ENCODE assay signal across 8 cellular contexts in genomic region chr18:57802166-57802868, GRCh38. TPM values are rescaled to one million over a fixed set of nuclear protein-coding genes. Genes with fewer than 3 reads are reported as not detected.
DNase-seq lines count a peak whose midpoint lies in the region; ATAC-seq, FAIRE-seq and TF ChIP-seq lines count a peak whose summit lies in the region.

No MANE protein-coding gene starts in this region.

- no peaks in the 10 kb centered on the region for H3F3A ChIP-seq in Loucy (ENCODE audit: low read depth)

- H3K4me1 Mint-ChIP-seq in natural killer cell treated with Interleukin-12 subunit alpha and Interleukin-12 subunit beta and Interleukin-15 and Interleukin-18, amount 100 ng/mL, for 72 hours (ENCODE audit: low read depth in 2 of 2), result no peaks in the 10 kb centered on the region

- H4K20me1 ChIP-seq in Loucy (ENCODE audit: insufficient read depth, low read length, poor library complexity, severe bottlenecking), result no peaks in the 10 kb centered on the region

- no peak for TF ChIP-seq POLR2A in GM18505 (IDR thresholded peaks at IDR 0.05; ENCODE audit: borderline replicate concordance, extremely low read depth, insufficient read depth, insufficient read length)

- no peak for TF ChIP-seq CTCF in Loucy (conservative IDR thresholded peaks at IDR 0.05; ENCODE audit: low read length)

- DNase-seq in GM19239 (ENCODE audit: insufficient read length, low spot score) (peak; percentile 27), globus pallidus (ENCODE audit: low spot score) (no peak), medulla oblongata (ENCODE audit: extremely low spot score) (no peak)
- no peak for DNase-seq in natural killer cell treated with Interleukin-12 subunit alpha and Interleukin-12 subunit beta and Interleukin-15 and Interleukin-18, amount 100 ng/mL, for 72 hours (ENCODE audit: low spot score)

- no peak overlapping the region for H3K9ac ChIP-seq in Loucy (ENCODE audit: low read depth, low read length, poor library complexity, severe bottlenecking)
- H3K9ac ChIP-seq in duodenal mucosa (ENCODE audit: low read depth in 1 of 2, low read length in 2 of 2), result peak overlapping the region; percentile 77 to 89

- no peaks in the 10 kb centered on the region for H3K9me3 ChIP-seq in Loucy (ENCODE audit: insufficient read depth, low read depth, low read length)
- H3K9me3 ChIP-seq in duodenal mucosa (ENCODE audit: control insufficient read depth in 1 of 2, low read length in 2 of 2), result no peaks in the 10 kb centered on the region

- H2AFZ ChIP-seq in Loucy (ENCODE audit: low read length), result peak overlapping the region; percentile 67; the same call in 1 of the 2 replicates

- peak in 1 of 2 donors; percentile 25 for ATAC-seq in natural killer cell treated with Interleukin-12 subunit alpha and Interleukin-12 subunit beta and Interleukin-15 and Interleukin-18, amount 100 ng/mL, for 72 hours
- ATAC-seq in GM18505 (IDR thresholded peaks at IDR 0.05; ENCODE audit: unreplicated experiment), result no peak
- ATAC-seq in HG03196 (IDR thresholded peaks at IDR 0.05; ENCODE audit: unreplicated experiment), result no peak

- H3K27ac Mint-ChIP-seq in natural killer cell treated with Interleukin-12 subunit alpha and Interleukin-12 subunit beta and Interleukin-15 and Interleukin-18, amount 100 ng/mL, for 72 hours, result no peak overlapping the region

- peak overlapping the region; percentile 73 for H3K4me2 ChIP-seq in Loucy (ENCODE audit: low read depth, low read length, poor library complexity, severe bottlenecking)

- H3K27me3 Mint-ChIP-seq in natural killer cell treated with Interleukin-12 subunit alpha and Interleukin-12 subunit beta and Interleukin-15 and Interleukin-18, amount 100 ng/mL, for 72 hours, result peaks cover 23 to 29% of the 10 kb centered on the region in 2 donors

- peak overlapping the region; percentile 84 for H3K27ac ChIP-seq in duodenal mucosa (ENCODE audit: low read depth, low read length)

- no peaks in the 10 kb centered on the region for H3K9me2 ChIP-seq in Loucy (replicated peaks; ENCODE audit: low read depth, low read length)

- no peaks in the 10 kb centered on the region for H3K79me2 ChIP-seq in Loucy (ENCODE audit: insufficient read depth, low read length)

- no peaks in the 10 kb centered on the region for H3K36me3 Mint-ChIP-seq in natural killer cell treated with Interleukin-12 subunit alpha and Interleukin-12 subunit beta and Interleukin-15 and Interleukin-18, amount 100 ng/mL, for 72 hours

- H3K36me3 ChIP-seq in Loucy (ENCODE audit: insufficient read depth, low read length) (no peaks in the 10 kb centered on the region), duodenal mucosa (ENCODE audit: control insufficient read depth in 1 of 2, insufficient read depth in 2 of 2, low read length in 2 of 2) (no peaks in the 10 kb centered on the region)

- H3K27me3 ChIP-seq in Loucy (ENCODE audit: insufficient read depth, low read length, poor library complexity, severe bottlenecking) (peaks cover 7% of the 10 kb centered on the region), duodenal mucosa (ENCODE audit: control insufficient read depth in 1 of 2, insufficient read depth in 2 of 2, low read length in 2 of 2) (peaks cover 0 to 11% of the 10 kb centered on the region in 2 donors)

- peak overlapping the region; percentile 38 for H3K4me3 Mint-ChIP-seq in natural killer cell treated with Interleukin-12 subunit alpha and Interleukin-12 subunit beta and Interleukin-15 and Interleukin-18, amount 100 ng/mL, for 72 hours

- H3K4me3 ChIP-seq in Loucy (ENCODE audit: low read length, poor library complexity, severe bottlenecking) (peak overlapping the region; percentile 67), duodenal mucosa (ENCODE audit: low read depth in 1 of 2, low read length in 2 of 2) (peak overlapping the region; percentile 92 to 95)

- no peaks in the 10 kb centered on the region for H3K9me3 Mint-ChIP-seq in natural killer cell treated with Interleukin-12 subunit alpha and Interleukin-12 subunit beta and Interleukin-15 and Interleukin-18, amount 100 ng/mL, for 72 hours

- no peaks in the 10 kb centered on the region for H3K4me1 ChIP-seq in Loucy (ENCODE audit: insufficient read depth, low read length, poor library complexity, severe bottlenecking)
- peaks cover 21 to 30% of the 10 kb centered on the region in 2 donors for H3K4me1 ChIP-seq in duodenal mucosa (ENCODE audit: control insufficient read depth in 1 of 2, insufficient read depth in 2 of 2, low read length in 2 of 2)

- FAIRE-seq in GM19239 (lab: Jason Lieb, UNC), result peak; percentile 48

RNA-seq across cellular contexts. Expression of gene ATP8B1, which starts 0.8 kb away (rescaled TPM):
- total RNA-seq in natural killer cell treated with Interleukin-12 subunit alpha and Interleukin-12 subunit beta and Interleukin-15 and Interleukin-18, amount 100 ng/mL, for 72 hours, result not detected
